9 cellular contexts compared by ENCODE assay signal in the genomic region with DNA sequence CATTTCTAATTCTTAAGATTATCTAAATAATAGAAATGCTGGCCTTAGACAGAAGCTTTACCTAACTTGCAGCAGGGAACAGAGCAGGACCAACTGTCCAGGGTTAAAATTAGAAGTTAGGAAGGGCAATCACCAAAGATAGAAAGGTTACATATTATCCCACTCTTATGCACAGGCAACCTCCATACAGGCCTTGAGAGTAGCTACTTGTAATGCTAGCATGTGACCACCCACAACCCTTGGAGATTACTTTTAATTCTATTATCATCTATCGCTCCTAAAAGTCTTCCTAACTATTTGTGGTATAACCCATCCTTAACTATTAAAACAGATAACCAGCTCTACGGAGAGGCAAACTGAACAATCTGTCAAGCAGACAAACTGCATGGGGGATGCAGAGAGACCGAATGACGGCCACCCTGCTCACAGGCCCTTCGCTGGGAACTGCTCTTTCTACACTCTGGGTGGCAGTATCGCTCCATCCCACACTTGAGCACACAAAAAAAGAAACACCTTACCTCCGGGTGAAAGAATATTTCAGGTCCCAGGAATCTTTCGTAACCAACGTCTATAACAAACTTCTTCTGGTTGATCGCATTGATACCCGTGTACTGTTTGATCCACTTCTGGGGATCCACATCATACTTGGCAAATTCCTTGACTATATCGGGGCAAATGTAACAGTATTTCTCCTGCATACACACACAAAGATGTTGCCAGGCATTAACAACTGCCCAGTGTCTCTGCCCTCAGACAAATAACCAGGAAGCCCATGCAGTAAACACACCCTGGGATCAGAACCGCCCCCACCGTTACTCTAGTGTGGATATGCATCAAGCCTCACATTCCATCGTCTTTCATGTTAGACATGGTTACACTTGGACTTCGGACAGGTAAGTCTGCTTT. TPM values are rescaled to one million over a fixed set of nuclear protein-coding genes. Genes with fewer than 3 reads are reported as not detected.
DNase-seq lines count a peak whose midpoint lies in the region; ATAC-seq, FAIRE-seq and TF ChIP-seq lines count a peak whose summit lies in the region.
"Not testable (repeated sequence)": the region's sequence is repeated elsewhere in the genome, so short reads cannot be mapped to it uniquely, and the experiment has no call there.
"Had no signal": no experiment of that assay in that cellular context is flagged by ENCODE, and none has a peak within 500 bp of the region (broad histone marks: within the 10 kb centered on the region; RNA-seq: fewer than 3 reads in every experiment).

No MANE protein-coding gene starts in this region.

- ATAC-seq in HG03280 (IDR thresholded peaks at IDR 0.05; ENCODE audit: unreplicated experiment): peak; percentile 48

- H2AFZ ChIP-seq in hepatocyte, parathyroid adenoma: not testable (repeated sequence)

- not testable (repeated sequence) for H3K4me3 Mint-ChIP-seq in activated CD4-positive, alpha-beta T cell treated with anti-CD3 and anti-CD28 coated beads, Interleukin-2, amount 10 ng/mL, durations not matched to agents 24 days and 14 days

- not testable (repeated sequence) for H3K27me3 ChIP-seq in breast epithelium; hepatocyte; parathyroid adenoma (ENCODE audit: control insufficient read depth, insufficient read depth, low read length)

- not testable (repeated sequence) for H3K27ac Mint-ChIP-seq in activated CD4-positive, alpha-beta T cell treated with anti-CD3 and anti-CD28 coated beads, Interleukin-2, amount 10 ng/mL, durations not matched to agents 24 days and 14 days

- not testable (repeated sequence) for H3K9me3 ChIP-seq in breast epithelium; hepatocyte (ENCODE audit: low read depth); parathyroid adenoma (ENCODE audit: control insufficient read depth, low read length)

- H3K27ac ChIP-seq in breast epithelium, hepatocyte: not testable (repeated sequence)
- peak overlapping the region; percentile 24 for H3K27ac ChIP-seq in parathyroid adenoma

- H3K36me3 Mint-ChIP-seq in activated CD4-positive, alpha-beta T cell treated with anti-CD3 and anti-CD28 coated beads, Interleukin-2, amount 10 ng/mL, durations not matched to agents 24 days and 14 days (ENCODE audit: low read depth): not testable (repeated sequence)

- not testable (repeated sequence) for TF ChIP-seq POLR2A in breast epithelium (IDR thresholded peaks at IDR 0.05)

- not testable (repeated sequence) for H3K4me1 Mint-ChIP-seq in activated CD4-positive, alpha-beta T cell treated with anti-CD3 and anti-CD28 coated beads, Interleukin-2, amount 10 ng/mL, durations not matched to agents 24 days and 14 days

- peak; percentile 46 for TF ChIP-seq CTCF in GM12873 (IDR thresholded peaks at IDR 0.05; ENCODE audit: insufficient read depth, low read depth, low read length, missing control alignments)
- TF ChIP-seq CTCF in breast epithelium (IDR thresholded peaks at IDR 0.05): peak; percentile 24 to 59 (median 51)
- TF ChIP-seq CTCF in hepatocyte (IDR thresholded peaks at IDR 0.05; ENCODE audit: poor library complexity): peak; percentile 64
- TF ChIP-seq CTCF in parathyroid adenoma (IDR thresholded peaks at IDR 0.05): peak; percentile 71

- not testable (repeated sequence) for H3K36me3 ChIP-seq in breast epithelium; hepatocyte (replicated peaks; ENCODE audit: insufficient read depth, low read depth); parathyroid adenoma (ENCODE audit: control insufficient read depth, insufficient read depth, low read length)

- 32% methylated on average over 16 of the region's 16 CpGs for WGBS in hepatocyte (ENCODE audit: low lambda C conversion rate, missing lambda C conversion rate)

- H4K20me1 ChIP-seq in hepatocyte (ENCODE audit: insufficient read depth, poor library complexity, severe bottlenecking): not testable (repeated sequence)

- DNase-seq in NCI-H345 (lab: John Stamatoyannopoulos, UW) (peak; percentile 17), breast epithelium (ENCODE audit: low spot score in 2 of 2) (peak in 1 of 2 donors; percentile 21)
- peak; percentile 80 for DNase-seq in activated CD4-positive, alpha-beta T cell treated with anti-CD3 and anti-CD28 coated beads, Interleukin-2, amount 10 ng/mL, durations not matched to agents 24 days and 14 days
- DNase-seq in hepatocyte (ENCODE audit: low spot score): not testable (repeated sequence)

- not testable (repeated sequence) for H3K79me2 ChIP-seq in hepatocyte, parathyroid adenoma

- H3K9me2 ChIP-seq in hepatocyte (replicated peaks; ENCODE audit: insufficient read depth): not testable (repeated sequence)

- intact Hi-C loops in activated CD4-positive, alpha-beta T cell treated with anti-CD3 and anti-CD28 coated beads, Interleukin-2, amount 10 ng/mL, durations not matched to agents 24 days and 14 days (cut with micrococcal nuclease): loop anchor here (2.0 to 10.0 kb wide), 3 partner anchors 36 to 469 kb away; a partner anchor contains a TSS
- intact Hi-C loops in breast epithelium (cut with DNase I; ENCODE audit: low total_unique reads): not testable (repeated sequence)

- not testable (repeated sequence) for H3K9ac ChIP-seq in parathyroid adenoma

- FAIRE-seq in A204.1 (lab: Jason Lieb, UNC): peak; percentile 89

- peak overlapping the region; percentile 41 for H3K4me2 ChIP-seq in hepatocyte
- H3K4me2 ChIP-seq in parathyroid adenoma (ENCODE audit: low read length): not testable (repeated sequence)

- not testable (repeated sequence) for H3K9me3 Mint-ChIP-seq in activated CD4-positive, alpha-beta T cell treated with anti-CD3 and anti-CD28 coated beads, Interleukin-2, amount 10 ng/mL, durations not matched to agents 24 days and 14 days

- not testable (repeated sequence) for H3K4me1 ChIP-seq in breast epithelium; hepatocyte (ENCODE audit: insufficient read depth); parathyroid adenoma

- not testable (repeated sequence) for H3K4me3 ChIP-seq in breast epithelium; hepatocyte; parathyroid adenoma (ENCODE audit: low read depth, low read length)

- H3K27me3 Mint-ChIP-seq in activated CD4-positive, alpha-beta T cell treated with anti-CD3 and anti-CD28 coated beads, Interleukin-2, amount 10 ng/mL, durations not matched to agents 24 days and 14 days: not testable (repeated sequence)

RNA-seq across cellular contexts. Expression of a gene that starts 37.1 kb away (rescaled TPM):
- 26.8 and 27.5 TPM in 2 replicates for total RNA-seq in activated CD4-positive, alpha-beta T cell treated with anti-CD3 and anti-CD28 coated beads, Interleukin-2, amount 10 ng/mL, durations not matched to agents 24 days and 14 days
- total RNA-seq in breast epithelium: 10 to 100 TPM in 2 of 3 donors, 1 to 10 TPM in 1; 8.0 to 23.4 (median 15.4) TPM
- total RNA-seq in hepatocyte: 23.4 and 24.0 TPM in 2 replicates
- polyA plus RNA-seq in hepatocyte: 35.4 and 38.7 TPM in 2 replicates
- total RNA-seq: A172 had no signal

RNA-seq across cellular contexts. Expression of a gene that starts 37.2 kb away (rescaled TPM):
- 7.9 and 11.7 TPM in 2 replicates for total RNA-seq in activated CD4-positive, alpha-beta T cell treated with anti-CD3 and anti-CD28 coated beads, Interleukin-2, amount 10 ng/mL, durations not matched to agents 24 days and 14 days
- 10 to 100 TPM in 2 of 3 donors, 1 to 10 TPM in 1; 5.0 to 54.0 (median 30.2) TPM for total RNA-seq in breast epithelium
- total RNA-seq in hepatocyte: 17.7 and 18.6 TPM in 2 replicates
- polyA plus RNA-seq in hepatocyte: 7.8 and 11.9 TPM in 2 replicates

RNA-seq across cellular contexts. Expression of a gene that starts 55.3 kb away (rescaled TPM):
- not detected in 2 replicates for total RNA-seq in activated CD4-positive, alpha-beta T cell treated with anti-CD3 and anti-CD28 coated beads, Interleukin-2, amount 10 ng/mL, durations not matched to agents 24 days and 14 days
- total RNA-seq in breast epithelium (100 to 1,000 TPM; 156 to 297 (median 267) TPM), hepatocyte (104 and 122 TPM in 2 replicates)
- 164 and 187 TPM in 2 replicates for polyA plus RNA-seq in hepatocyte

Comparison
In these comparisons a context has a peak if more than half of its experiments do, and no peak if none do; other contexts are left out.
1. RNA of a gene that starts 55.3 kb away (total RNA-seq): 156 to 297 TPM in breast epithelium and 104 to 122 TPM in hepatocyte; not detected in activated CD4-positive, alpha-beta T cell treated with anti-CD3 and anti-CD28 coated beads, Interleukin-2, amount 10 ng/mL, durations not matched to agents 24 days and 14 days; every median in the first group is over 10 times any median in the second.
2. Peak in every context shown above with its lines, with median percentiles within 50 percentile points of each other: CTCF ChIP-seq.